Comparison of ENCODE assay signal across 1 cellular context in genomic region chr3:5037828-5038227, GRCh38.
TF ChIP-seq lines count a peak whose summit lies in the region.

No MANE protein-coding gene starts in this region.

TF ChIP-seq in K562, 482 proteins besides CTCF, POLR2A, EP300 and RAD21 (continued from another document):
- TF ChIP-seq IRF1 (CRISPR knock-in tag; IDR thresholded peaks at IDR 0.05; ENCODE audit: borderline replicate concordance) (no peak), GTF3C2 (IDR thresholded peaks at IDR 0.05; ENCODE audit: borderline replicate concordance, extremely low read depth, insufficient read length) (no peak), ZBTB33 (CRISPR knock-in tag; IDR thresholded peaks at IDR 0.05) (no peak), SUPT5H (IDR thresholded peaks at IDR 0.05) (no peak), SPI1 (IDR thresholded peaks at IDR 0.05; ENCODE audit: borderline replicate concordance, low read depth, low read length) (peak; percentile 98), TAF7 (tag; IDR thresholded peaks at IDR 0.05) (no peak), MYC (IDR thresholded peaks at IDR 0.05; ENCODE audit: low read depth, low read length) (no peak), MYC (CRISPR knock-in tag; IDR thresholded peaks at IDR 0.05; ENCODE audit: borderline replicate concordance, low read depth) (no peak), ARID2 (IDR thresholded peaks at IDR 0.05) (no peak), ZMIZ1 (IDR thresholded peaks at IDR 0.05; ENCODE audit: low read depth in 2 of 2, low read length in 2 of 2) (no peak), ATF1 (CRISPR knock-in tag; IDR thresholded peaks at IDR 0.05) (no peak), ATF1 (tag; IDR thresholded peaks at IDR 0.05) (no peak), ZBTB5 (IDR thresholded peaks at IDR 0.05) (no peak), E2F5 (CRISPR knock-in tag; IDR thresholded peaks at IDR 0.05) (no peak), ZNF764 (CRISPR knock-in tag; IDR thresholded peaks at IDR 0.05; ENCODE audit: low read depth) (no peak), CBFA2T2 (conservative IDR thresholded peaks at IDR 0.05) (no peak), YBX1 (IDR thresholded peaks at IDR 0.05) (no peak), NR2F6 (CRISPR knock-in tag; IDR thresholded peaks at IDR 0.05) (no peak), POLR3G (IDR thresholded peaks at IDR 0.05; ENCODE audit: extremely low read depth, insufficient read length, insufficient replicate concordance) (no peak), ZBTB7A (IDR thresholded peaks at IDR 0.05; ENCODE audit: borderline replicate concordance, control insufficient read depth, low read depth, low read length) (peak; percentile 57; the same call in 1 of the 2 replicates), ZNF584 (CRISPR knock-in tag; IDR thresholded peaks at IDR 0.05; ENCODE audit: low read depth) (no peak), ZNF318 (IDR thresholded peaks at IDR 0.05; ENCODE audit: borderline replicate concordance in 1 of 2, low read depth in 1 of 2) (no peak), CGGBP1 (CRISPR knock-in tag; IDR thresholded peaks at IDR 0.05) (no peak), ZNF717 (CRISPR knock-in tag; IDR thresholded peaks at IDR 0.05) (no peak), ZNF561 (CRISPR knock-in tag; conservative IDR thresholded peaks at IDR 0.05) (no peak), MAX (CRISPR knock-in tag; IDR thresholded peaks at IDR 0.05) (no peak), SMARCE1 (IDR thresholded peaks at IDR 0.05) (peak; percentile 17; the same call in 1 of the 2 replicates), ETV5 (CRISPR knock-in tag; IDR thresholded peaks at IDR 0.05; ENCODE audit: low read depth) (no peak), HIVEP1 (CRISPR knock-in tag; IDR thresholded peaks at IDR 0.05) (no peak), STAT6 (CRISPR knock-in tag; IDR thresholded peaks at IDR 0.05) (no peak), BRCA1 (IDR thresholded peaks at IDR 0.05) (no peak), BRCA1 (CRISPR knock-in tag; IDR thresholded peaks at IDR 0.05) (no peak), HLTF (IDR thresholded peaks at IDR 0.05) (no peak)
TF ChIP-seq in K562: peak in this region for 4.
